8 cellular contexts compared by ENCODE assay signal in the genomic region with DNA sequence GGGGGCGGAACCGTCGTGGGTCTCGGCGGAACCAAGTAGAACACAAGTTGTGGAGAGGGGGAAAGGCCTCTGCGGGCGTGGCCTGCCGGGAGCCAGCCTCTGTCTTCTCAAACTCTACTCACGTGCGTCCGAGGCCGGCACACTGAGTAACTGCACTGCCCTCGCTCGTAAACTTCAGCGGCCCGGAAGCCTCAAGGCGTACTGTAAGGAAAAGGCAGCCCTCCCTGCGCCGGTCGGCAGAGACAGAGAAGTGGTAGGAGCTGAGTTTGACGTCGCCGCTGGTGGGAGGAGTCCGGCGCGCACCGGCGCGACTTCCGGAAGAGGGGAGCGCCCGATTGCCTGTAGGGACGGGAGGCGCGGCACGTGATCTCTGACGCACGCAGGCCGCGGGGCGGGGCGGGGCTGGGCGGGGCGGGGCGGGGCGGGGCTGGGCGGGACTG. TPM values are rescaled to one million over a fixed set of nuclear protein-coding genes. Genes with fewer than 3 reads are reported as not detected.
DNase-seq lines count a peak whose midpoint lies in the region; TF ChIP-seq lines count a peak whose summit lies in the region.

A gene with protein sequence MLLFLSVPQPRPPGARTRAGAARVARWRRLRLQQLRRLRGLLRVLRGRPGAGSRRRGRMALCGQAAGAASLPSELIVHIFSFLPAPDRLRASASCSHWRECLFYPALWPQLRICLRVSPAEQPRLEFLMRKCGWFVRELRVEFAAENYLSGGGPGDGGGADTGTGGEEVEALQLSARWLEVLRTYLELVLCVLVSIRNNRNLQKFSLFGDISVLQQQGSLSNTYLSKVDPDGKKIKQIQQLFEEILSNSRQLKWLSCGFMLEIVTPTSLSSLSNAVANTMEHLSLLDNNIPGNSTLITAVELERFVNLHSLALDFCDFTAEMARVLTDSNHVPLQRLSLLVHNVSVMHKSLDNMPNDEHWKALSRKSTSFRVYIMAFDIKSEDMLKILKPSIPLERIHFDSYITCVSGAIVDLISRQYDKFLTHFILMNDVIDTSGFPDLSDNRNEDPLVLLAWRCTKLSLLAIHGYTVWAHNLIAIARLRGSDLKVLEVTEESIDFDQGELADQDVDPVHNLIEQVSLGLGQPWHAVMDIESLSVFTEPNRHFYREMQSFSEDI (minus strand): TSS at position 255 of the 440 bp plus-strand sequence. CDS start 271 bp downstream, outside the sequence.

- H3K27ac Mint-ChIP-seq in nephron progenitor cell: peak within 1 kb of the TSS; percentile 100
- H3K27ac Mint-ChIP-seq in stimulated activated naive CD8-positive, alpha-beta T cell treated with anti-CD3 and anti-CD28 coated beads, Interleukin-15, Interleukin-2, amounts not matched to agents 100 ng/mL and 50 ng/mL, for 24 hours: peak within 1 kb of the TSS; percentile 100

- H3K36me3 ChIP-seq in HAP-1 (replicated peaks) (no peaks in the 10 kb centered on the region), MG63 (no peaks in the 10 kb centered on the region)

- peaks cover 8% of the 10 kb centered on the region; the same call in 1 of the 2 replicates for H3K4me1 ChIP-seq in HAP-1

- H3K4me3 Mint-ChIP-seq in nephron progenitor cell: peak within 1 kb of the TSS; percentile 99
- peak within 1 kb of the TSS; percentile 97 for H3K4me3 Mint-ChIP-seq in stimulated activated naive CD8-positive, alpha-beta T cell treated with anti-CD3 and anti-CD28 coated beads, Interleukin-15, Interleukin-2, amounts not matched to agents 100 ng/mL and 50 ng/mL, for 24 hours

- in situ Hi-C loops in HAP-1 (cut with MboI; ENCODE audit: low sequenced_read_pairs): no loop called here

- no peaks in the 10 kb centered on the region for H3K9me3 Mint-ChIP-seq in nephron progenitor cell
- no peaks in the 10 kb centered on the region for H3K9me3 Mint-ChIP-seq in stimulated activated naive CD8-positive, alpha-beta T cell treated with anti-CD3 and anti-CD28 coated beads, Interleukin-15, Interleukin-2, amounts not matched to agents 100 ng/mL and 50 ng/mL, for 24 hours

- peaks cover 34% of the 10 kb centered on the region for H3K4me1 Mint-ChIP-seq in nephron progenitor cell
- peaks cover 38% of the 10 kb centered on the region for H3K4me1 Mint-ChIP-seq in stimulated activated naive CD8-positive, alpha-beta T cell treated with anti-CD3 and anti-CD28 coated beads, Interleukin-15, Interleukin-2, amounts not matched to agents 100 ng/mL and 50 ng/mL, for 24 hours (ENCODE audit: low read depth)

- DNase-seq in EH (ENCODE audit: low read depth) (peak; percentile 96), HAP-1 (ENCODE audit: low spot score in 2 of 2) (peak; percentile 92 to 96), MG63 (peak; percentile 92), SHP77 treated with DMSO at 0.1 percent for 48 hours (lab: John Stamatoyannopoulos, UW) (peak; percentile 97), fibroblast of the conjunctiva (ENCODE audit: low read depth) (peak; percentile 93), nephron progenitor cell (peak; percentile 95)
- peak; percentile 99 for DNase-seq in activated effector memory CD4-positive, alpha-beta T cell treated with anti-CD3 and anti-CD28 coated beads, Interleukin-2, amount 50 U/mL, for 16 hours

- H3K4me3 ChIP-seq in HAP-1: peak within 1 kb of the TSS; percentile 77
- peak within 1 kb of the TSS; percentile 87 for H3K4me3 ChIP-seq in MG63

- no peaks in the 10 kb centered on the region for H3K36me3 Mint-ChIP-seq in nephron progenitor cell (ENCODE audit: low read depth)
- no peaks in the 10 kb centered on the region for H3K36me3 Mint-ChIP-seq in stimulated activated naive CD8-positive, alpha-beta T cell treated with anti-CD3 and anti-CD28 coated beads, Interleukin-15, Interleukin-2, amounts not matched to agents 100 ng/mL and 50 ng/mL, for 24 hours (ENCODE audit: low read depth)

- H3K27me3 Mint-ChIP-seq in nephron progenitor cell (ENCODE audit: low read depth, poor library complexity): no peaks in the 10 kb centered on the region
- H3K27me3 Mint-ChIP-seq in stimulated activated naive CD8-positive, alpha-beta T cell treated with anti-CD3 and anti-CD28 coated beads, Interleukin-15, Interleukin-2, amounts not matched to agents 100 ng/mL and 50 ng/mL, for 24 hours: no peaks in the 10 kb centered on the region

- H3K9me3 ChIP-seq in HAP-1 (no peaks in the 10 kb centered on the region), MG63 (no peaks in the 10 kb centered on the region)

- TF ChIP-seq CTCF in nephron progenitor cell (IDR thresholded peaks at IDR 0.05): no peak

- H3K27me3 ChIP-seq in HAP-1 (ENCODE audit: low read depth) (no peaks in the 10 kb centered on the region), MG63 (no peaks in the 10 kb centered on the region; the same call in 1 of the 2 replicates)

RNA-seq across cellular contexts. Expression of the gene that starts here (rescaled TPM):
- total RNA-seq in MG63 (2014; rRNA removed; shearing (Covaris generic); ENCODE audit: low replicate concordance): 4.2 and 11.5 TPM in 2 replicates

Comparison
In these comparisons a context has a peak if more than half of its experiments do, and no peak if none do; other contexts are left out.
1. Peak in every context shown above with its lines: DNase-seq and H3K4me3 ChIP-seq.